Comparison of ENCODE assay signal across 9 cellular contexts in the genomic region with DNA sequence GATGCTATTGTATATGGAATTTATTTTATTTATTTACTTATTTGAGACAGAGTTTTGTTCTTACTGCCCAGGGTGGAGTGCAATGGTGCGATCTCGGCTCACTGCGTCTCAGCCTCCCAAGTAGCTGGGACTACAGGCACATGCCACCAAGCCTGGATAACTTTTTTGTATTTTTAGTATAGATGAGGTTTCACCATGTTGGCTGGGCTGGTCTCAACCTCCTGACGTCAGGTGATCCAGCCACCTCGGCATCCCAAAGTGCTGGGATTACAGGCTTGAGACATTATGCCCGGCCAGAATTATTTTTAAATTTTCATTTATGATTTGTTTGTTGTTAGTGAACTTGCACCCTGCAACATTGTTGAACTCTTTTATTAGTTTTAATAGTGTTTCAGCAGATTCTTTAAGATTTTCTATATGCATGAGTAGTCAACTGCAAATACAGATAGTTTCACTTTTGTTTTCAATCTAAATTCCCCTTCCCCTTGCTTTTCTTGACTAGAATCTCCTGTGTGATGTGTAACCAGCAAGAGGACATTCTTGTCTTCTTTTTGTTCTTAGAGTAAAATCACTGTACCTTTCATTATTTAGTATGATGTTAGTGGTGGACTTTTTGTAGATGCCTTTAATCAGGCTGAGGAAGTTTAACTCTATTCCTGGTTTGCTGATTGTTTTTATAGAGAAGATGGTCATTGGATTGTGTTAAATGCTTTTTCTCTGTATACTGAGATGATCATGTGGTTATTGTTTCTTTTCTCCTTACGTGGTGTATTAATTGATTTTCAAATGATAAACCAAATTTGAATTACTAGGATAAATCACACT. TPM values are rescaled to one million over a fixed set of nuclear protein-coding genes. Genes with fewer than 3 reads are reported as not detected.
DNase-seq lines count a peak whose midpoint lies in the region; ATAC-seq, FAIRE-seq and TF ChIP-seq lines count a peak whose summit lies in the region.
"Had no signal": no experiment of that assay in that cellular context is flagged by ENCODE, and none has a peak within 500 bp of the region (broad histone marks: within the 10 kb centered on the region; RNA-seq: fewer than 3 reads in every experiment).

No MANE protein-coding gene starts in this region.

- peak overlapping the region; percentile 82 for H3K4me2 ChIP-seq in GM12878 (ENCODE audit: control insufficient read depth, insufficient read depth)
- H3K4me2 ChIP-seq in smooth muscle cell, result no peak overlapping the region

- H3K4me3 ChIP-seq in GM12878, result peak overlapping the region; percentile 50
- H3K4me3 ChIP-seq in ascending aorta, result no peak overlapping the region
- H3K4me3 ChIP-seq in smooth muscle cell, result no peak overlapping the region

- H3K9me3 ChIP-seq in GM12878 (replicated peaks; ENCODE audit: control insufficient read depth, insufficient read depth, low read length) (peaks cover 1% of the 10 kb centered on the region; the same call in 2 of the 3 replicates), ascending aorta (no peaks in the 10 kb centered on the region), smooth muscle cell (replicated peaks; ENCODE audit: low read depth) (no peaks in the 10 kb centered on the region)

- WGBS in GM12878 (ENCODE audit: insufficient coverage, insufficient replicate concordance, low lambda C conversion rate, missing lambda C conversion rate), result 17% methylated on average over 7 of the region's 7 CpGs
- WGBS in smooth muscle cell (ENCODE audit: low lambda C conversion rate), result 97% methylated on average over 7 of the region's 7 CpGs

- H4K20me1 ChIP-seq in GM12878 (ENCODE audit: control insufficient read depth, insufficient read depth) (no peaks in the 10 kb centered on the region), smooth muscle cell (ENCODE audit: low read depth) (no peaks in the 10 kb centered on the region)

- no peaks in the 10 kb centered on the region for H3F3A ChIP-seq in smooth muscle cell (ENCODE audit: low read depth)

- intact Hi-C loops in GM12878 (cut with micrococcal nuclease; ENCODE audit: unreplicated experiment) (loop anchor here (2.0 kb wide), 1 partner anchor 28 kb away; the partner anchor contains the start of gene ZNF33A), ascending aorta (cut with DNase I) (no loop called here)

- ATAC-seq in GM19395 (IDR thresholded peaks at IDR 0.05; ENCODE audit: unreplicated experiment) (peak; percentile 97), HG03280 (IDR thresholded peaks at IDR 0.05; ENCODE audit: unreplicated experiment) (peak; percentile 92), GM12878 (peak; percentile 97)

- H3K27me3 ChIP-seq in GM12878 (replicated peaks in 1 of 2; ENCODE audit: control insufficient read depth in 2 of 2, insufficient read depth in 2 of 2, low read length in 1 of 2) (no peaks in the 10 kb centered on the region), ascending aorta (no peaks in the 10 kb centered on the region), smooth muscle cell (ENCODE audit: low read depth) (no peaks in the 10 kb centered on the region)

- H3K27ac ChIP-seq in GM12878 (ENCODE audit: control insufficient read depth, insufficient read depth) (peak overlapping the region; percentile 83), ascending aorta (no peak overlapping the region), smooth muscle cell (ENCODE audit: low read depth) (no peak overlapping the region)

- POLR2A ChIA-PET in GM12878 (lab: Charles Lee), result interaction anchor here (1.2 to 1.4 kb wide), 2 partner anchors 10 to 20 kb away, joined by 3 to 4 read pairs; no protein-coding TSS in a partner anchor

- TF ChIP-seq CTCF in GM12878 (IDR thresholded peaks at IDR 0.05 in 2 of 3, conservative IDR thresholded peaks at IDR 0.05 in 1 of 3; ENCODE audit: control insufficient read depth in 2 of 3, extremely low read depth in 1 of 3, insufficient read depth in 1 of 3, low read depth in 3 of 3, low read length in 3 of 3) (no peak), ascending aorta (IDR thresholded peaks at IDR 0.05) (no peak), smooth muscle cell (IDR thresholded peaks at IDR 0.05; ENCODE audit: borderline replicate concordance, insufficient read depth, poor library complexity, severe bottlenecking) (no peak)

- H3K4me1 ChIP-seq in GM12878 (ENCODE audit: control insufficient read depth, insufficient read depth, low read length) (peaks cover 8% of the 10 kb centered on the region), ascending aorta (no peaks in the 10 kb centered on the region), smooth muscle cell (ENCODE audit: low read depth) (no peaks in the 10 kb centered on the region)

- H3K79me2 ChIP-seq in GM12878 (ENCODE audit: control insufficient read depth, insufficient read depth, low read length) (peaks cover 2% of the 10 kb centered on the region), smooth muscle cell (ENCODE audit: low read depth) (no peaks in the 10 kb centered on the region)

- TF ChIP-seq RAD21 in GM12878 (IDR thresholded peaks at IDR 0.05; ENCODE audit: insufficient read depth, low read depth, low read length), result no peak

- peak; percentile 94 for FAIRE-seq in GM12878 (lab: Jason Lieb, UNC)
- FAIRE-seq: H1 had no signal

- CTCF ChIA-PET in GM12878 (lab: Yijun Ruan, JAX), result interaction anchor here (0.8 to 1.3 kb wide), 2 partner anchors 28 to 61 kb away, joined by 4 read pairs; partner anchors contain the start of gene ZNF25

- peak; percentile 1 for DNase-seq in COLO829 (ENCODE audit: low spot score)
- peak; percentile 57 for DNase-seq in GM12878 (ENCODE audit: low read depth, low spot score)
- no peak for DNase-seq in ascending aorta (ENCODE audit: low spot score in 2 of 2)
- no peak for DNase-seq in effector CD4-positive, alpha-beta T cell
- DNase-seq in smooth muscle cell (lab: John Stamatoyannopoulos, UW; ENCODE audit: unreplicated experiment), result no peak
- no peak for DNase-seq in ureter (ENCODE audit: low spot score)

- H3K9ac ChIP-seq in GM12878 (ENCODE audit: control insufficient read depth, insufficient read depth, low read length), result peak overlapping the region; percentile 63
- no peak overlapping the region for H3K9ac ChIP-seq in smooth muscle cell (ENCODE audit: low read depth)

- BruUV-seq in GM12878 (replicated peaks; lab: Mats Ljungman, UMichigan), result no TSS peak

- H2AFZ ChIP-seq in GM12878 (ENCODE audit: control insufficient read depth, low read depth, low read length) (peak overlapping the region; percentile 11), smooth muscle cell (ENCODE audit: low read depth) (no peak overlapping the region)

- H3K36me3 ChIP-seq in GM12878 (ENCODE audit: control insufficient read depth in 2 of 2, insufficient read depth in 2 of 2, low read length in 1 of 2) (no peaks in the 10 kb centered on the region; a peak in 2 of 4 replicates), ascending aorta (peaks cover 13 to 65% of the 10 kb centered on the region in 2 donors), smooth muscle cell (ENCODE audit: low read depth) (peaks cover 7% of the 10 kb centered on the region)

- in situ Hi-C loops in GM12878 (cut with MboI), result no loop called here

- RAD21 ChIA-PET in GM12878 (lab: Charles Lee; ENCODE audit: unreplicated experiment), result no interaction called here

- no peak for TF ChIP-seq EP300 in GM12878 (IDR thresholded peaks at IDR 0.05; ENCODE audit: borderline replicate concordance in 1 of 2, control insufficient read depth in 1 of 2, low read depth in 2 of 2, low read length in 2 of 2)

- SMC1A ChIA-PET in GM12878 (lab: Charles Lee; ENCODE audit: uncharacterized antibody, unreplicated experiment), result interaction anchor here (1.0 kb wide), 1 partner anchor 13 kb away, joined by 5 read pairs; no protein-coding TSS in a partner anchor

- TF ChIP-seq POLR2A in GM12878 (IDR thresholded peaks at IDR 0.05; ENCODE audit: low read depth, low read length), result no peak

RNA-seq across cellular contexts. Expression of gene ZNF33A, which starts 27.8 kb away (rescaled TPM):
- total RNA-seq in GM12878 (2013; cell fraction: nucleolus; rRNA removed), result 99.4 and 103 TPM in 2 replicates
- total RNA-seq in GM12878 (2014; rRNA removed) (18.9 and 22.2 TPM in 2 replicates), GM12878 (2014; rRNA removed; fragmentation: Illumina TruSeq; extraction: Trizol) (29.9 and 30.5 TPM in 2 replicates), GM12878 (2021) (17.7 and 17.9 TPM in 2 replicates), ascending aorta (8.0 TPM), smooth muscle cell (8.5 and 9.2 TPM in 2 replicates), ureter (48.8 TPM)
- polyA plus RNA-seq in GM12878 (2011; ENCODE audit: low read depth), result 12.3 TPM
- polyA plus RNA-seq in GM12878 (2011; rRNA removed) (22.5 and 36.5 TPM in 2 replicates), GM12878 (2014; fragmentation: Illumina TruSeq; extraction: Trizol) (21.6 and 27.9 TPM in 2 replicates), GM12878 (2014; fragmentation: Nextera tagmentation; extraction: Ambion mirVana) (10 to 100 TPM in 1 of 2 experiments, 1 to 10 TPM in 1; 9.8 to 12.1 TPM), GM12878 (2014; rRNA removed) (13.3 and 17.3 TPM in 2 replicates), GM12878 (2016; fragmentation: Nextera tagmentation; extraction: Ambion mirVana) (10 to 100 TPM; 16.6 to 22.4 TPM), smooth muscle cell (1.4 and 3.6 TPM in 2 replicates)
- 8.4 and 9.2 TPM in 2 replicates for polyA plus RNA-seq in GM12878 (2011; cell fraction: cytosol; rRNA removed)
- polyA plus RNA-seq in GM12878 (2011; cell fraction: nucleus; rRNA removed), result 15.3 and 17.8 TPM in 2 replicates
- polyA plus RNA-seq in GM12878 (2012), result 9.1 and 10.3 TPM in 2 replicates
- polyA minus RNA-seq in GM12878 (2011; rRNA and poly(A)+ RNA removed), result 30.7 and 31.7 TPM in 2 replicates
- 6.9 and 9.4 TPM in 2 replicates for polyA minus RNA-seq in GM12878 (2011; cell fraction: cytosol; rRNA and poly(A)+ RNA removed)
- 20.4 and 36.5 TPM in 2 replicates for polyA minus RNA-seq in GM12878 (2011; cell fraction: nucleus; rRNA and poly(A)+ RNA removed)

RNA-seq across cellular contexts. Expression of gene ZNF37A, which starts 55.8 kb away (rescaled TPM):
- total RNA-seq in GM12878 (2013; cell fraction: nucleolus; rRNA removed), result 184 and 193 TPM in 2 replicates
- total RNA-seq in GM12878 (2014; rRNA removed) (10.1 and 11.2 TPM in 2 replicates), GM12878 (2014; rRNA removed; fragmentation: Illumina TruSeq; extraction: Trizol) (18.2 and 18.9 TPM in 2 replicates), GM12878 (2021) (11.5 and 15.5 TPM in 2 replicates), ascending aorta (2.8 TPM), smooth muscle cell (7.1 and 30.3 TPM in 2 replicates), ureter (21.1 TPM)
- polyA plus RNA-seq in GM12878 (2011; ENCODE audit: low read depth), result 8.8 TPM
- polyA plus RNA-seq in GM12878 (2011; rRNA removed) (24.2 and 33.8 TPM in 2 replicates), GM12878 (2014; fragmentation: Illumina TruSeq; extraction: Trizol) (17.8 and 21.8 TPM in 2 replicates), GM12878 (2014; fragmentation: Nextera tagmentation; extraction: Ambion mirVana) (1 to 10 TPM; 3.3 to 5.1 TPM), GM12878 (2014; rRNA removed) (10.9 and 12.1 TPM in 2 replicates), GM12878 (2016; fragmentation: Nextera tagmentation; extraction: Ambion mirVana) (10 to 100 TPM; 11.1 to 13.1 TPM), smooth muscle cell (1.9 and 3.2 TPM in 2 replicates)
- 12.7 and 13.7 TPM in 2 replicates for polyA plus RNA-seq in GM12878 (2011; cell fraction: cytosol; rRNA removed)
- polyA plus RNA-seq in GM12878 (2011; cell fraction: nucleus; rRNA removed), result 33.4 and 43.6 TPM in 2 replicates
- 11.5 and 13.6 TPM in 2 replicates for polyA plus RNA-seq in GM12878 (2012)
- 40.6 and 44.9 TPM in 2 replicates for polyA minus RNA-seq in GM12878 (2011; rRNA and poly(A)+ RNA removed)
- polyA minus RNA-seq in GM12878 (2011; cell fraction: cytosol; rRNA and poly(A)+ RNA removed), result 8.0 and 10.2 TPM in 2 replicates
- 24.3 and 38.5 TPM in 2 replicates for polyA minus RNA-seq in GM12878 (2011; cell fraction: nucleus; rRNA and poly(A)+ RNA removed)

Comparison
In these comparisons a context has a peak if more than half of its experiments do, and no peak if none do; other contexts are left out.
1. DNase-seq: peak in COLO829 (single experiment) and GM12878 (single experiment); none in ascending aorta (0 of 2), effector CD4-positive, alpha-beta T cell (single experiment), smooth muscle cell (single experiment) and ureter (single experiment).
2. Peak in every context shown above with its lines, with median percentiles within 50 percentile points of each other: ATAC-seq.